Comparison of ENCODE assay signal across 14 cellular contexts in genomic region chr1:242225770-242226573, GRCh38.
DNase-seq lines count a peak whose midpoint lies in the region; ATAC-seq, FAIRE-seq and TF ChIP-seq lines count a peak whose summit lies in the region.
"Had no signal": no experiment of that assay in that cellular context is flagged by ENCODE, and none has a peak within 500 bp of the region (broad histone marks: within the 10 kb centered on the region; RNA-seq: fewer than 3 reads in every experiment).

No MANE protein-coding gene starts in this region.

- peak; percentile 65 for ATAC-seq in GM21515 (IDR thresholded peaks at IDR 0.05; ENCODE audit: unreplicated experiment)
- ATAC-seq in HG03280 (IDR thresholded peaks at IDR 0.05; ENCODE audit: unreplicated experiment), result peak; percentile 62
- ATAC-seq: activated naive CD8-positive, alpha-beta T cell treated with anti-CD3 and anti-CD28 coated beads, Interleukin-2, amount 50 U/mL, for 24 hours; gastroesophageal sphincter had no signal

- FAIRE-seq in GM18507 (lab: Jason Lieb, UNC), result peak; percentile 26
- FAIRE-seq: keratinocyte had no signal

- H3K36me3 ChIP-seq in brain microvascular endothelial cell (replicated peaks), result no peaks in the 10 kb centered on the region
- H3K36me3 ChIP-seq: gastroesophageal sphincter had no signal

- DNase-seq in GM18507 (ENCODE audit: extremely low spot score, insufficient read length, low read depth) (no peak), brain microvascular endothelial cell (peak; percentile 47), SHP77 (lab: John Stamatoyannopoulos, UW) (no peak), NCI-H1694 (lab: John Stamatoyannopoulos, UW) (no peak), SW 1271 (lab: John Stamatoyannopoulos, UW) (no peak)
- no peak for DNase-seq in stimulated activated CD4-positive, alpha-beta T cell treated with anti-CD3 and anti-CD28 coated beads, Interleukin-2, amount 100 ng/mL, for 48 hours
- DNase-seq: activated naive CD8-positive, alpha-beta T cell treated with anti-CD3 and anti-CD28 coated beads, Interleukin-2, amount 50 U/mL, for 24 hours; NCI-H2227 treated with DMSO at 0.1 percent for 48 hours; stimulated activated CD4-positive, alpha-beta T cell treated with anti-CD3 and anti-CD28 coated beads, Interleukin-2, amount 100 ng/mL, for 24 hours; stimulated activated naive CD4-positive, alpha-beta T cell treated with Interleukin-2 at 50 U/mL for 16 hours had no signal

- no peak overlapping the region for H3K4me3 ChIP-seq in brain microvascular endothelial cell (ENCODE audit: low read depth, low read length)
- H3K4me3 ChIP-seq: gastroesophageal sphincter had no signal

- H3K27ac ChIP-seq in brain microvascular endothelial cell, result no peak overlapping the region
- H3K27ac ChIP-seq: gastroesophageal sphincter had no signal

- TF ChIP-seq CTCF in brain microvascular endothelial cell (IDR thresholded peaks at IDR 0.05; ENCODE audit: low read depth, low read length, missing control alignments), result no peak

- H3K27me3 ChIP-seq in brain microvascular endothelial cell (replicated peaks), result no peaks in the 10 kb centered on the region
- H3K27me3 ChIP-seq: gastroesophageal sphincter had no signal

- in situ Hi-C loops in brain microvascular endothelial cell (cut with HindIII; ENCODE audit: low pct_ligation_motif_present, low sequenced_read_pairs), result no loop called here
